ENCODE assay signal across 8 cellular contexts in genomic region chr2:126657636-126658315, GRCh38. TPM values are rescaled to one million over a fixed set of nuclear protein-coding genes. Genes with fewer than 3 reads are reported as not detected.
DNase-seq lines count a peak whose midpoint lies in the region; ATAC-seq and TF ChIP-seq lines count a peak whose summit lies in the region.

No MANE protein-coding gene starts in this region.

- peak in 1 of 12 donors; percentile 21 for TF ChIP-seq CTCF in heart left ventricle (IDR thresholded peaks at IDR 0.05)

- peaks cover 3% of the 10 kb centered on the region for H3K36me3 Mint-ChIP-seq in activated naive CD4-positive, alpha-beta T cell treated with anti-CD3 and anti-CD28 coated beads, Interleukin-2, amount 50 U/mL, for 24 hours

- H3K27ac Mint-ChIP-seq in activated naive CD4-positive, alpha-beta T cell treated with anti-CD3 and anti-CD28 coated beads, Interleukin-2, amount 50 U/mL, for 24 hours = peak overlapping the region; percentile 100

- H3K27me3 Mint-ChIP-seq in activated naive CD4-positive, alpha-beta T cell treated with anti-CD3 and anti-CD28 coated beads, Interleukin-2, amount 50 U/mL, for 24 hours = no peaks in the 10 kb centered on the region

- peaks cover 71% of the 10 kb centered on the region for H3K4me1 Mint-ChIP-seq in activated naive CD4-positive, alpha-beta T cell treated with anti-CD3 and anti-CD28 coated beads, Interleukin-2, amount 50 U/mL, for 24 hours

- TF ChIP-seq POLR2A in heart left ventricle (IDR thresholded peaks at IDR 0.05) = peak in 1 of 2 donors; percentile 61

- no peaks in the 10 kb centered on the region for H3K36me3 ChIP-seq in heart left ventricle

- ATAC-seq in GM19023 (IDR thresholded peaks at IDR 0.05; ENCODE audit: unreplicated experiment) (peak; percentile 59), HG03108 (IDR thresholded peaks at IDR 0.05; ENCODE audit: unreplicated experiment) (peak; percentile 60), heart left ventricle (peak; percentile 62 to 86 (median 79))

- peak; percentile 74 for DNase-seq in 8988T
- peak; percentile 100 for DNase-seq in RPMI7951 (ENCODE audit: low read depth)
- DNase-seq in heart left ventricle = peak; percentile 77 to 95 (median 90)
- peak; percentile 94 for DNase-seq in renal cortical epithelial cell (ENCODE audit: low read depth)
- DNase-seq in NCI-H2171 (lab: John Stamatoyannopoulos, UW) = no peak

- no peaks in the 10 kb centered on the region for H3K27me3 ChIP-seq in heart left ventricle

- peak overlapping the region; percentile 96 to 100 (median 98) for H3K27ac ChIP-seq in heart left ventricle

- intact Hi-C loops in heart left ventricle (cut with DNase I) = loop anchor here (2.0 to 10.0 kb wide), 14 partner anchors 40 to 130 kb away; no protein-coding TSS in a partner anchor

- no peaks in the 10 kb centered on the region for H3K9me3 ChIP-seq in heart left ventricle

- no peaks in the 10 kb centered on the region for H3K9me3 Mint-ChIP-seq in activated naive CD4-positive, alpha-beta T cell treated with anti-CD3 and anti-CD28 coated beads, Interleukin-2, amount 50 U/mL, for 24 hours

- peak overlapping the region; percentile 99 for H3K4me3 Mint-ChIP-seq in activated naive CD4-positive, alpha-beta T cell treated with anti-CD3 and anti-CD28 coated beads, Interleukin-2, amount 50 U/mL, for 24 hours

- peak overlapping the region; percentile 67 to 94 (median 77) for H3K4me3 ChIP-seq in heart left ventricle

- H3K4me1 ChIP-seq in heart left ventricle = peaks cover 17 to 74% (median 70%) of the 10 kb centered on the region in 12 donors

- 3 to 9% (median 7%) methylated on average over 10 to 14 of the region's 14 CpGs for WGBS in heart left ventricle, 4 donors

RNA-seq across cellular contexts. Expression of gene GYPC, which starts 1.8 kb away (rescaled TPM):
- total RNA-seq in RPMI7951 (2014; rRNA removed; shearing (Covaris generic)) = 185 and 192 TPM in 2 replicates
- total RNA-seq in heart left ventricle (100 to 1,000 TPM; 108 to 149 (median 128) TPM), renal cortical epithelial cell (22.3 and 34.7 TPM in 2 replicates)
- 100 to 1,000 TPM; 131 to 369 TPM for polyA plus RNA-seq in heart left ventricle
